11 cellular contexts compared by ENCODE assay signal in the genomic region with DNA sequence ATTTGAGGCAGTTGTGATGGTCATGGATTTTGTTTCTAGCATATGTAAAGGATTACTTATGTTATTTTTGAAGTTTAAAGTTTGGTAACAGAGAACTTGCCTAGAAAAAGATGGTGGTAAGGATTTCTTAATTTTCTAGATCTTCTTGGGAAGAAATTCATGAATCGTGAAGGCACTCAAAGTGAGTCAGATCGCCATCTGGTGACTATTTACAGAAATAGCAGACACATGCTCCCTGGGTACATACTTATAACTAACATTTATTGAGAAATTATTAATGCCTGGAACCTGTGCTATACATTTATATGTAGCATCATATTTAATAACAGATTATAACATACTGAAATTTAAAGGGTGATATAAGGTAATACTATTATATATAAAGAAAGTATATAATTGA.
DNase-seq lines count a peak whose midpoint lies in the region; ATAC-seq, FAIRE-seq and TF ChIP-seq lines count a peak whose summit lies in the region.
"Had no signal": no experiment of that assay in that cellular context is flagged by ENCODE, and none has a peak within 500 bp of the region (broad histone marks: within the 10 kb centered on the region; RNA-seq: fewer than 3 reads in every experiment).

No MANE protein-coding gene starts in this region.

- peaks cover 3 to 15% of the 10 kb centered on the region in 2 experiments; a peak in 2 of 4 replicates for H3K9me3 ChIP-seq in HCT116 (ENCODE audit: control insufficient read depth in 1 of 2, insufficient read depth in 1 of 2, low read depth in 1 of 2, low read length in 2 of 2)

- H3K79me2 ChIP-seq in HCT116 (ENCODE audit: insufficient read depth, low read length): no peaks in the 10 kb centered on the region

- no peaks in the 10 kb centered on the region for H3K27me3 ChIP-seq in HCT116 (ENCODE audit: insufficient read depth, low read length)

- H3K9me2 ChIP-seq in HCT116 (ENCODE audit: insufficient read depth): no peaks in the 10 kb centered on the region

- no peak for FAIRE-seq in RCC 7860 (lab: Jason Lieb, UNC)

- H2AFZ ChIP-seq in HCT116 (ENCODE audit: low read depth, low read length, poor library complexity, severe bottlenecking): no peak overlapping the region

- POLR2A ChIA-PET in HCT116 (lab: Charles Lee): no interaction called here

- H3K4me3 Mint-ChIP-seq in CD14-positive monocyte: no peak overlapping the region

- H3K27ac ChIP-seq in HCT116 (ENCODE audit: low read depth, low read length): no peak overlapping the region

- intact Hi-C loops in HCT116 (cut with micrococcal nuclease) (no loop called here), CD14-positive monocyte (cut with micrococcal nuclease) (no loop called here)

- H3K36me3 ChIP-seq in HCT116 (ENCODE audit: control insufficient read depth in 1 of 2, insufficient read depth in 2 of 2, low read length in 2 of 2): no peaks in the 10 kb centered on the region

- no TSS peak for BruUV-seq in HCT116 (replicated peaks; lab: Mats Ljungman, UMichigan)

- H3K4me1 Mint-ChIP-seq in CD14-positive monocyte: no peaks in the 10 kb centered on the region

- H3K4me1 ChIP-seq in HCT116 (ENCODE audit: control insufficient read depth in 1 of 2, insufficient read depth in 2 of 2, low read length in 2 of 2): no peaks in the 10 kb centered on the region

- TF ChIP-seq CTCF in HCT116 (IDR thresholded peaks at IDR 0.05 in 2 of 3, conservative IDR thresholded peaks at IDR 0.05 in 1 of 3; ENCODE audit: borderline replicate concordance in 1 of 3, insufficient read depth in 1 of 3, low read depth in 2 of 3, low read length in 2 of 3): peak in 2 of 3 experiments; percentile 25 to 31; a peak in 3 of 6 replicates
- TF ChIP-seq CTCF in CD14-positive monocyte (IDR thresholded peaks at IDR 0.05): no peak

- ATAC-seq in HCT116: no peak
- ATAC-seq in HG03565 (IDR thresholded peaks at IDR 0.05; ENCODE audit: unreplicated experiment): no peak
- ATAC-seq in HG02623 (IDR thresholded peaks at IDR 0.05; ENCODE audit: unreplicated experiment): no peak

- no peak overlapping the region for H3K4me2 ChIP-seq in HCT116 (ENCODE audit: low read length)

- no peaks in the 10 kb centered on the region for H3K36me3 Mint-ChIP-seq in CD14-positive monocyte

- CTCF ChIA-PET in HCT116 (lab: Charles Lee): no interaction called here

- TF ChIP-seq RAD21 in HCT116 (IDR thresholded peaks at IDR 0.05; ENCODE audit: low read depth): no peak

- no peak overlapping the region for H3K9ac ChIP-seq in HCT116 (ENCODE audit: low read length)

- DNase-seq in AG08396 (ENCODE audit: low spot score) (peak; percentile 4), HCT116 (ENCODE audit: low read depth, low spot score) (peak; percentile 1), RCC 7860 (ENCODE audit: low spot score) (peak; percentile 5), foreskin melanocyte (peak; percentile 7), CD14-positive monocyte (ENCODE audit: low spot score) (no peak), hippocampal formation (lab: John Stamatoyannopoulos, UW) (no peak)
- DNase-seq: activated gamma-delta T cell treated with Interleukin-2 at 50 U/mL for 16 hours; GDM1; stimulated activated CD4-positive, alpha-beta T cell treated with anti-CD3 and anti-CD28 coated beads, Interleukin-4, amount 100 ng/mL, for 4 hours had no signal

- no peak overlapping the region for H3K4me3 ChIP-seq in HCT116 (replicated peaks in 1 of 2; ENCODE audit: low read depth in 1 of 2, low read length in 2 of 2)

- no peak for TF ChIP-seq POLR2A in HCT116 (IDR thresholded peaks at IDR 0.05; ENCODE audit: borderline replicate concordance, extremely low read depth, insufficient read depth, insufficient read length)

- H3K27ac Mint-ChIP-seq in CD14-positive monocyte: no peak overlapping the region

- RAD21 ChIA-PET in HCT116 (lab: Charles Lee; ENCODE audit: low non-redundant PET in 1 of 2, low total read pairs in 2 of 2, uncharacterized antibody in 2 of 2, unreplicated experiment in 2 of 2): no interaction called here

- H3K27me3 Mint-ChIP-seq in CD14-positive monocyte (ENCODE audit: low read depth in 3 of 3): no peaks in the 10 kb centered on the region

- peaks cover 0 to 2% (median 0%) of the 10 kb centered on the region in 7 donors for H3K9me3 Mint-ChIP-seq in CD14-positive monocyte

- H4K20me1 ChIP-seq in HCT116 (ENCODE audit: insufficient read depth): no peaks in the 10 kb centered on the region

TF ChIP-seq in HCT116, 20 proteins besides CTCF, POLR2A, EP300 and RAD21:
- no peak for TF ChIP-seq FOSL1 (IDR thresholded peaks at IDR 0.05; ENCODE audit: low read depth)
- TF ChIP-seq POLR2AphosphoS5 (IDR thresholded peaks at IDR 0.05; ENCODE audit: low read depth, low read length): no peak
- TF ChIP-seq CBX3 (IDR thresholded peaks at IDR 0.05; ENCODE audit: low read depth): no peak
- TF ChIP-seq SP1 (IDR thresholded peaks at IDR 0.05; ENCODE audit: low read depth): no peak
- TF ChIP-seq, protein P1, sequence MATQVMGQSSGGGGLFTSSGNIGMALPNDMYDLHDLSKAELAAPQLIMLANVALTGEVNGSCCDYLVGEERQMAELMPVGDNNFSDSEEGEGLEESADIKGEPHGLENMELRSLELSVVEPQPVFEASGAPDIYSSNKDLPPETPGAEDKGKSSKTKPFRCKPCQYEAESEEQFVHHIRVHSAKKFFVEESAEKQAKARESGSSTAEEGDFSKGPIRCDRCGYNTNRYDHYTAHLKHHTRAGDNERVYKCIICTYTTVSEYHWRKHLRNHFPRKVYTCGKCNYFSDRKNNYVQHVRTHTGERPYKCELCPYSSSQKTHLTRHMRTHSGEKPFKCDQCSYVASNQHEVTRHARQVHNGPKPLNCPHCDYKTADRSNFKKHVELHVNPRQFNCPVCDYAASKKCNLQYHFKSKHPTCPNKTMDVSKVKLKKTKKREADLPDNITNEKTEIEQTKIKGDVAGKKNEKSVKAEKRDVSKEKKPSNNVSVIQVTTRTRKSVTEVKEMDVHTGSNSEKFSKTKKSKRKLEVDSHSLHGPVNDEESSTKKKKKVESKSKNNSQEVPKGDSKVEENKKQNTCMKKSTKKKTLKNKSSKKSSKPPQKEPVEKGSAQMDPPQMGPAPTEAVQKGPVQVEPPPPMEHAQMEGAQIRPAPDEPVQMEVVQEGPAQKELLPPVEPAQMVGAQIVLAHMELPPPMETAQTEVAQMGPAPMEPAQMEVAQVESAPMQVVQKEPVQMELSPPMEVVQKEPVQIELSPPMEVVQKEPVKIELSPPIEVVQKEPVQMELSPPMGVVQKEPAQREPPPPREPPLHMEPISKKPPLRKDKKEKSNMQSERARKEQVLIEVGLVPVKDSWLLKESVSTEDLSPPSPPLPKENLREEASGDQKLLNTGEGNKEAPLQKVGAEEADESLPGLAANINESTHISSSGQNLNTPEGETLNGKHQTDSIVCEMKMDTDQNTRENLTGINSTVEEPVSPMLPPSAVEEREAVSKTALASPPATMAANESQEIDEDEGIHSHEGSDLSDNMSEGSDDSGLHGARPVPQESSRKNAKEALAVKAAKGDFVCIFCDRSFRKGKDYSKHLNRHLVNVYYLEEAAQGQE (IDR thresholded peaks at IDR 0.05; ENCODE audit: low read depth): no peak
- no peak for TF ChIP-seq TCF7L2 (IDR thresholded peaks at IDR 0.05; ENCODE audit: borderline replicate concordance, extremely low read depth, insufficient read depth, insufficient read length)

Comparison
In these comparisons a context has a peak if more than half of its experiments do, and no peak if none do; other contexts are left out.
1. DNase-seq: peak in AG08396 (single experiment), HCT116 (single experiment), RCC 7860 (single experiment) and foreskin melanocyte (single experiment); none in CD14-positive monocyte (single experiment) and hippocampal formation (0 of 2).